ENCODE assay signal across 10 cellular contexts in genomic region chr1:16979475-16980327, GRCh38. TPM values are rescaled to one million over a fixed set of nuclear protein-coding genes. Genes with fewer than 3 reads are reported as not detected.
DNase-seq lines count a peak whose midpoint lies in the region; ATAC-seq and TF ChIP-seq lines count a peak whose summit lies in the region.
"Had no signal": no experiment of that assay in that cellular context is flagged by ENCODE, and none has a peak within 500 bp of the region (broad histone marks: within the 10 kb centered on the region; RNA-seq: fewer than 3 reads in every experiment).

No MANE protein-coding gene starts in this region.

- H3K4me1 ChIP-seq in body of pancreas (peaks cover 6% of the 10 kb centered on the region), testis (no peaks in the 10 kb centered on the region)

- DNase-seq in DMS53 (lab: John Stamatoyannopoulos, UW) (peak; percentile 39), DMS53 treated with DMSO at 0.1 percent for 48 hours (lab: John Stamatoyannopoulos, UW; ENCODE audit: unreplicated experiment) (no peak), body of pancreas (peak in 1 of 4 donors; percentile 19), iPS-NIHi7 (ENCODE audit: extremely low spot score) (peak; percentile 63), testis (peak; percentile 42), NCI-H128 (lab: John Stamatoyannopoulos, UW; ENCODE audit: unreplicated experiment) (no peak), GM10266 (ENCODE audit: extremely low spot score) (no peak)
- DNase-seq: 8988T had no signal

- no peaks in the 10 kb centered on the region for H3K36me3 ChIP-seq in body of pancreas (replicated peaks in 1 of 2; ENCODE audit: insufficient read depth in 1 of 2, low read depth in 2 of 2)
- no peaks in the 10 kb centered on the region for H3K36me3 ChIP-seq in testis (ENCODE audit: low read depth, missing control alignments)

- no peak for TF ChIP-seq POLR2A in body of pancreas (IDR thresholded peaks at IDR 0.05)
- no peak for TF ChIP-seq POLR2A in testis (IDR thresholded peaks at IDR 0.05)

- intact Hi-C loops in body of pancreas (cut with DNase I): loop anchor here (10.0 kb wide), 1 partner anchor 45 kb away; no protein-coding TSS in a partner anchor
- intact Hi-C loops in testis (cut with DNase I; ENCODE audit: low total_unique reads): no loop called here

- H3K9me3 ChIP-seq in body of pancreas: no peaks in the 10 kb centered on the region
- no peaks in the 10 kb centered on the region for H3K9me3 ChIP-seq in testis
- H3K9me3 ChIP-seq: mucosa of descending colon had no signal

- no peaks in the 10 kb centered on the region for H3K27me3 ChIP-seq in body of pancreas
- H3K27me3 ChIP-seq in testis: no peaks in the 10 kb centered on the region

- no peak for TF ChIP-seq CTCF in body of pancreas (IDR thresholded peaks at IDR 0.05)
- TF ChIP-seq CTCF in testis (IDR thresholded peaks at IDR 0.05): no peak
- TF ChIP-seq CTCF in GM10266 (IDR thresholded peaks at IDR 0.05; ENCODE audit: control insufficient read depth, insufficient read depth, low read depth, missing control alignments): no peak

- H3K4me3 ChIP-seq in body of pancreas (peak overlapping the region; percentile 5 to 15), testis (peak overlapping the region; percentile 68 to 71)
- H3K4me3 ChIP-seq: mucosa of descending colon had no signal

- WGBS in body of pancreas, 2 donors: 25 to 52% methylated on average over 24 to 44 of the region's 44 CpGs
- 0 to 10% methylated on average over 3 to 40 of the region's 44 CpGs for WGBS in testis, 2 donors

- peak overlapping the region in 1 of 4 donors; percentile 50 for H3K27ac ChIP-seq in body of pancreas
- H3K27ac ChIP-seq in testis: peak overlapping the region; percentile 93 to 95

- ATAC-seq in body of pancreas (no peak), HG02763 (IDR thresholded peaks at IDR 0.05; ENCODE audit: unreplicated experiment) (no peak)

RNA-seq across cellular contexts. Expression of gene MFAP2, which starts 0.7 kb away (rescaled TPM):
- total RNA-seq in body of pancreas (10 to 100 TPM in 1 of 2 donors, 1 to 10 TPM in 1; 1.3 to 13.5 TPM), testis (10 to 100 TPM in 1 of 2 donors, 1 to 10 TPM in 1; 7.9 to 18.7 TPM)
- 22.0 TPM for polyA plus RNA-seq in testis (ENCODE audit: insufficient read depth, low read depth, low replicate concordance)

RNA-seq across cellular contexts. Expression of gene ATP13A2, which starts 32.0 kb away (rescaled TPM):
- 10 to 100 TPM; 56.8 to 61.0 TPM for total RNA-seq in body of pancreas
- 10 to 100 TPM; 42.4 to 45.6 TPM for total RNA-seq in testis
- 36.9 TPM for polyA plus RNA-seq in testis (ENCODE audit: insufficient read depth, low read depth, low replicate concordance)

RNA-seq across cellular contexts. Expression of gene CROCC, which starts 58.0 kb away (rescaled TPM):
- total RNA-seq in body of pancreas (100 to 1,000 TPM in 1 of 2 donors, 10 to 100 TPM in 1; 49.8 to 151 TPM), testis (10 to 100 TPM; 49.1 to 49.2 TPM)
- 18.8 TPM for polyA plus RNA-seq in testis (ENCODE audit: insufficient read depth, low read depth, low replicate concordance)

Comparison
In these comparisons a context has a peak if more than half of its experiments do, and no peak if none do; other contexts are left out.
1. DNase-seq: peak in DMS53 (single experiment), iPS-NIHi7 (single experiment) and testis (single experiment); none in DMS53 treated with DMSO at 0.1 percent for 48 hours (single experiment), NCI-H128 (single experiment) and GM10266 (single experiment).